Comparison of ENCODE assay signal across 1 cellular context in the genomic region with DNA sequence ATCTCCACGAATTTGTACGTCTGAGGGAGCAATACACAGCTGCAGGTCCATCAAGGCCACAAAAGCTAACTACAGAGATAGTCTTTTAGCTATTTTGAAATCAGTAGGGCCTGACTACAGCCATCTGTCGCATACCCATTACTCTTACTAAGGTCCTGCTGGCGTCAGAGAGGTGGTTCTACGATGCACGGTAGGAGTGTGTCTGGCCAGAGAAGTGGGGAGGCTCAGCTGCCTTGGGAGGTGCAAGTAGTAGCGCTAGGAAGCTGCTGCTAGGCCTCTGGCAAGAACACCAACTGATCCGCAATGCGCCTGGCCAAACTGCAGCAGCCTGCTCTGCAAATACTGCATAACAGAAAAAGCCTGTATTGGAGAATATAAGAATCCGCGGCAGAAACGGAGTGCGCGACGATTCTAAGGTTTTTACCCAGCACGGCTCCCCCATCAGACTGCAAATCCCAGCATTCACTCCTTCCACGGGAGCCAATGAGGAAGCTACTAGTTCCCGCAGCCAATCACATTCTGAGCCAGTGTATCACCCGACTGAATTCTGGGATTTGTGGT.
TF ChIP-seq lines count a peak whose summit lies in the region.

No MANE protein-coding gene starts in this region.

TF ChIP-seq in WTC11, 78 proteins besides CTCF, POLR2A, EP300 and RAD21 (continued from another document):
- TF ChIP-seq, protein P1, sequence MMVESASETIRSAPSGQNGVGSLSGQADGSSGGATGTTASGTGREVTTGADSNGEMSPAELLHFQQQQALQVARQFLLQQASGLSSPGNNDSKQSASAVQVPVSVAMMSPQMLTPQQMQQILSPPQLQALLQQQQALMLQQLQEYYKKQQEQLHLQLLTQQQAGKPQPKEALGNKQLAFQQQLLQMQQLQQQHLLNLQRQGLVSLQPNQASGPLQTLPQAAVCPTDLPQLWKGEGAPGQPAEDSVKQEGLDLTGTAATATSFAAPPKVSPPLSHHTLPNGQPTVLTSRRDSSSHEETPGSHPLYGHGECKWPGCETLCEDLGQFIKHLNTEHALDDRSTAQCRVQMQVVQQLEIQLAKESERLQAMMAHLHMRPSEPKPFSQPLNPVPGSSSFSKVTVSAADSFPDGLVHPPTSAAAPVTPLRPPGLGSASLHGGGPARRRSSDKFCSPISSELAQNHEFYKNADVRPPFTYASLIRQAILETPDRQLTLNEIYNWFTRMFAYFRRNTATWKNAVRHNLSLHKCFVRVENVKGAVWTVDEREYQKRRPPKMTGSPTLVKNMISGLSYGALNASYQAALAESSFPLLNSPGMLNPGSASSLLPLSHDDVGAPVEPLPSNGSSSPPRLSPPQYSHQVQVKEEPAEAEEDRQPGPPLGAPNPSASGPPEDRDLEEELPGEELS (CRISPR knock-in tag; IDR thresholded peaks at IDR 0.05) = no peak
- TF ChIP-seq, protein P2, sequence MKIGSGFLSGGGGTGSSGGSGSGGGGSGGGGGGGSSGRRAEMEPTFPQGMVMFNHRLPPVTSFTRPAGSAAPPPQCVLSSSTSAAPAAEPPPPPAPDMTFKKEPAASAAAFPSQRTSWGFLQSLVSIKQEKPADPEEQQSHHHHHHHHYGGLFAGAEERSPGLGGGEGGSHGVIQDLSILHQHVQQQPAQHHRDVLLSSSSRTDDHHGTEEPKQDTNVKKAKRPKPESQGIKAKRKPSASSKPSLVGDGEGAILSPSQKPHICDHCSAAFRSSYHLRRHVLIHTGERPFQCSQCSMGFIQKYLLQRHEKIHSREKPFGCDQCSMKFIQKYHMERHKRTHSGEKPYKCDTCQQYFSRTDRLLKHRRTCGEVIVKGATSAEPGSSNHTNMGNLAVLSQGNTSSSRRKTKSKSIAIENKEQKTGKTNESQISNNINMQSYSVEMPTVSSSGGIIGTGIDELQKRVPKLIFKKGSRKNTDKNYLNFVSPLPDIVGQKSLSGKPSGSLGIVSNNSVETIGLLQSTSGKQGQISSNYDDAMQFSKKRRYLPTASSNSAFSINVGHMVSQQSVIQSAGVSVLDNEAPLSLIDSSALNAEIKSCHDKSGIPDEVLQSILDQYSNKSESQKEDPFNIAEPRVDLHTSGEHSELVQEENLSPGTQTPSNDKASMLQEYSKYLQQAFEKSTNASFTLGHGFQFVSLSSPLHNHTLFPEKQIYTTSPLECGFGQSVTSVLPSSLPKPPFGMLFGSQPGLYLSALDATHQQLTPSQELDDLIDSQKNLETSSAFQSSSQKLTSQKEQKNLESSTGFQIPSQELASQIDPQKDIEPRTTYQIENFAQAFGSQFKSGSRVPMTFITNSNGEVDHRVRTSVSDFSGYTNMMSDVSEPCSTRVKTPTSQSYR (CRISPR knock-in tag; IDR thresholded peaks at IDR 0.05) = no peak
- TF ChIP-seq ETV6 (CRISPR knock-in tag; IDR thresholded peaks at IDR 0.05) (peak; percentile 30; the same call in 1 of the 2 replicates), TEAD4 (CRISPR knock-in tag; IDR thresholded peaks at IDR 0.05) (no peak), ZNF232 (CRISPR knock-in tag; IDR thresholded peaks at IDR 0.05) (no peak), NFYB (CRISPR knock-in tag; conservative IDR thresholded peaks at IDR 0.05; ENCODE audit: low read depth) (peak; percentile 80), TEAD1 (CRISPR knock-in tag; IDR thresholded peaks at IDR 0.05) (no peak)
